In the genomic region with DNA sequence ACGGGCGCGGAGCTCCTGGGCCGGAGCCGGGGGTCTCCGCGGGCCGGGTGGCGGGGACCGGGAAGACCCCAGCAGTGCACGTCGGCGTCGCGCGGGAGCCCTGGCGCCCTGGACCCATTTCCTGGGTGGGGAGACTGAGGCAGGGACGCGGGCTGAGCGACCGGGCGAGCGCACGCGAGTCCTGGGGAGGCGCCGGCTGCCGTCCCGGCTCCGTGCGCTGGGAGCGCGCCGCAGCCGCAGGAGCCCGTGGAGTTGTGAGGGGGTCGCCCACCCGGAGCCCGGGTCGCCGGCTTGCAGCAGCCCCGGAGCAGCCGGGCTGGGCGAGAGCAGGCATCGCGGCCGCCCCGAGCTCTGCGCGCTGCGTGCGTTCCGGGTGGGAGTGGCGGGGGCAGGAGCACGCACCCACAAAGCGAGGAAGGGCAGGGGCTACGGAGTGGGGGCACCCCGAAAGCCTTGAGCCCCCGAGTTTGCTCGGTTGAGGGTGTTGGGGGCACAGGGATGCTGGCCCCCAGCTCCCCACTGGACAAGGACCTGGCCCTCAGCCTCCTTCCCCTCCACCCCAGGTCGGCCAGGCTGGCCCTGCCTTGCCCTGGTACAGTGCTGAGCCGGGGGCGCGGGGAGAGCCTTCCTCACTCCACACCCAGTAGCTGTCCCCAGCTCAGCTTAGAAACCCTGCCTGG, we compare ENCODE assay signal across 1 cellular context.
TF ChIP-seq lines count a peak whose summit lies in the region.

No MANE protein-coding gene starts in this region.

TF ChIP-seq in GM12878, 131 proteins besides CTCF, POLR2A, EP300 and RAD21:
- TF ChIP-seq, protein P1, sequence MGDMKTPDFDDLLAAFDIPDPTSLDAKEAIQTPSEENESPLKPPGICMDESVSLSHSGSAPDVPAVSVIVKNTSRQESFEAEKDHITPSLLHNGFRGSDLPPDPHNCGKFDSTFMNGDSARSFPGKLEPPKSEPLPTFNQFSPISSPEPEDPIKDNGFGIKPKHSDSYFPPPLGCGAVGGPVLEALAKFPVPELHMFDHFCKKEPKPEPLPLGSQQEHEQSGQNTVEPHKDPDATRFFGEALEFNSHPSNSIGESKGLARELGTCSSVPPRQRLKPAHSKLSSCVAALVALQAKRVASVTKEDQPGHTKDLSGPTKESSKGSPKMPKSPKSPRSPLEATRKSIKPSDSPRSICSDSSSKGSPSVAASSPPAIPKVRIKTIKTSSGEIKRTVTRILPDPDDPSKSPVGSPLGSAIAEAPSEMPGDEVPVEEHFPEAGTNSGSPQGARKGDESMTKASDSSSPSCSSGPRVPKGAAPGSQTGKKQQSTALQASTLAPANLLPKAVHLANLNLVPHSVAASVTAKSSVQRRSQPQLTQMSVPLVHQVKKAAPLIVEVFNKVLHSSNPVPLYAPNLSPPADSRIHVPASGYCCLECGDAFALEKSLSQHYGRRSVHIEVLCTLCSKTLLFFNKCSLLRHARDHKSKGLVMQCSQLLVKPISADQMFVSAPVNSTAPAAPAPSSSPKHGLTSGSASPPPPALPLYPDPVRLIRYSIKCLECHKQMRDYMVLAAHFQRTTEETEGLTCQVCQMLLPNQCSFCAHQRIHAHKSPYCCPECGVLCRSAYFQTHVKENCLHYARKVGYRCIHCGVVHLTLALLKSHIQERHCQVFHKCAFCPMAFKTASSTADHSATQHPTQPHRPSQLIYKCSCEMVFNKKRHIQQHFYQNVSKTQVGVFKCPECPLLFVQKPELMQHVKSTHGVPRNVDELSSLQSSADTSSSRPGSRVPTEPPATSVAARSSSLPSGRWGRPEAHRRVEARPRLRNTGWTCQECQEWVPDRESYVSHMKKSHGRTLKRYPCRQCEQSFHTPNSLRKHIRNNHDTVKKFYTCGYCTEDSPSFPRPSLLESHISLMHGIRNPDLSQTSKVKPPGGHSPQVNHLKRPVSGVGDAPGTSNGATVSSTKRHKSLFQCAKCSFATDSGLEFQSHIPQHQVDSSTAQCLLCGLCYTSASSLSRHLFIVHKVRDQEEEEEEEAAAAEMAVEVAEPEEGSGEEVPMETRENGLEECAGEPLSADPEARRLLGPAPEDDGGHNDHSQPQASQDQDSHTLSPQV (IDR thresholded peaks at IDR 0.05), result no peak
- no peak for TF ChIP-seq NFXL1 (IDR thresholded peaks at IDR 0.05; ENCODE audit: borderline replicate concordance)
- TF ChIP-seq ZNF24 (IDR thresholded peaks at IDR 0.05), result no peak
- no peak for TF ChIP-seq PML (IDR thresholded peaks at IDR 0.05; ENCODE audit: low read length)
- TF ChIP-seq SUZ12 (IDR thresholded peaks at IDR 0.05; ENCODE audit: unreplicated experiment), result peak; percentile 66
- no peak for TF ChIP-seq CHD2 (IDR thresholded peaks at IDR 0.05; ENCODE audit: borderline replicate concordance, low read depth, low read length)
- TF ChIP-seq HDAC6 (IDR thresholded peaks at IDR 0.05; ENCODE audit: unreplicated experiment), result peak; percentile 58
- TF ChIP-seq, protein P2, sequence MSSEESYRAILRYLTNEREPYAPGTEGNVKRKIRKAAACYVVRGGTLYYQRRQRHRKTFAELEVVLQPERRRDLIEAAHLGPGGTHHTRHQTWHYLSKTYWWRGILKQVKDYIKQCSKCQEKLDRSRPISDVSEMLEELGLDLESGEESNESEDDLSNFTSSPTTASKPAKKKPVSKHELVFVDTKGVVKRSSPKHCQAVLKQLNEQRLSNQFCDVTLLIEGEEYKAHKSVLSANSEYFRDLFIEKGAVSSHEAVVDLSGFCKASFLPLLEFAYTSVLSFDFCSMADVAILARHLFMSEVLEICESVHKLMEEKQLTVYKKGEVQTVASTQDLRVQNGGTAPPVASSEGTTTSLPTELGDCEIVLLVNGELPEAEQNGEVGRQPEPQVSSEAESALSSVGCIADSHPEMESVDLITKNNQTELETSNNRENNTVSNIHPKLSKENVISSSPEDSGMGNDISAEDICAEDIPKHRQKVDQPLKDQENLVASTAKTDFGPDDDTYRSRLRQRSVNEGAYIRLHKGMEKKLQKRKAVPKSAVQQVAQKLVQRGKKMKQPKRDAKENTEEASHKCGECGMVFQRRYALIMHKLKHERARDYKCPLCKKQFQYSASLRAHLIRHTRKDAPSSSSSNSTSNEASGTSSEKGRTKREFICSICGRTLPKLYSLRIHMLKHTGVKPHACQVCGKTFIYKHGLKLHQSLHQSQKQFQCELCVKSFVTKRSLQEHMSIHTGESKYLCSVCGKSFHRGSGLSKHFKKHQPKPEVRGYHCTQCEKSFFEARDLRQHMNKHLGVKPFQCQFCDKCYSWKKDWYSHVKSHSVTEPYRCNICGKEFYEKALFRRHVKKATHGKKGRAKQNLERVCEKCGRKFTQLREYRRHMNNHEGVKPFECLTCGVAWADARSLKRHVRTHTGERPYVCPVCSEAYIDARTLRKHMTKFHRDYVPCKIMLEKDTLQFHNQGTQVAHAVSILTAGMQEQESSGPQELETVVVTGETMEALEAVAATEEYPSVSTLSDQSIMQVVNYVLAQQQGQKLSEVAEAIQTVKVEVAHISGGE (CRISPR knock-in tag; IDR thresholded peaks at IDR 0.05), result no peak
- TF ChIP-seq, protein P3, sequence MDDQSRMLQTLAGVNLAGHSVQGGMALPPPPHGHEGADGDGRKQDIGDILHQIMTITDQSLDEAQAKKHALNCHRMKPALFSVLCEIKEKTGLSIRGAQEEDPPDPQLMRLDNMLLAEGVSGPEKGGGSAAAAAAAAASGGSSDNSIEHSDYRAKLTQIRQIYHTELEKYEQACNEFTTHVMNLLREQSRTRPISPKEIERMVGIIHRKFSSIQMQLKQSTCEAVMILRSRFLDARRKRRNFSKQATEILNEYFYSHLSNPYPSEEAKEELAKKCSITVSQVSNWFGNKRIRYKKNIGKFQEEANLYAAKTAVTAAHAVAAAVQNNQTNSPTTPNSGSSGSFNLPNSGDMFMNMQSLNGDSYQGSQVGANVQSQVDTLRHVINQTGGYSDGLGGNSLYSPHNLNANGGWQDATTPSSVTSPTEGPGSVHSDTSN (IDR thresholded peaks at IDR 0.05; ENCODE audit: insufficient replicate concordance, low read depth, low read length), result no peak
- TF ChIP-seq, protein P4, sequence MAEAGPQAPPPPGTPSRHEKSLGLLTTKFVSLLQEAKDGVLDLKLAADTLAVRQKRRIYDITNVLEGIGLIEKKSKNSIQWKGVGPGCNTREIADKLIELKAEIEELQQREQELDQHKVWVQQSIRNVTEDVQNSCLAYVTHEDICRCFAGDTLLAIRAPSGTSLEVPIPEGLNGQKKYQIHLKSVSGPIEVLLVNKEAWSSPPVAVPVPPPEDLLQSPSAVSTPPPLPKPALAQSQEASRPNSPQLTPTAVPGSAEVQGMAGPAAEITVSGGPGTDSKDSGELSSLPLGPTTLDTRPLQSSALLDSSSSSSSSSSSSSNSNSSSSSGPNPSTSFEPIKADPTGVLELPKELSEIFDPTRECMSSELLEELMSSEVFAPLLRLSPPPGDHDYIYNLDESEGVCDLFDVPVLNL (IDR thresholded peaks at IDR 0.05; ENCODE audit: low read depth, low read length), result no peak
- TF ChIP-seq MEF2B (IDR thresholded peaks at IDR 0.05; ENCODE audit: partially characterized antibody, poor library complexity, severe bottlenecking), result no peak
- no peak for TF ChIP-seq CBX5 (IDR thresholded peaks at IDR 0.05; ENCODE audit: low read depth)
- no peak for TF ChIP-seq RAD51 (IDR thresholded peaks at IDR 0.05)
